Comparison of ENCODE assay signal across 8 cellular contexts in genomic region chr3:179323197-179323901, GRCh38. TPM values are rescaled to one million over a fixed set of nuclear protein-coding genes. Genes with fewer than 3 reads are reported as not detected.
DNase-seq lines count a peak whose midpoint lies in the region; ATAC-seq and TF ChIP-seq lines count a peak whose summit lies in the region.

No MANE protein-coding gene starts in this region.

- peak overlapping the region; percentile 92 to 98 (median 96) for H3K27ac Mint-ChIP-seq in naive B cell

- H3K4me3 ChIP-seq in HL-60 (replicated peaks; ENCODE audit: insufficient read depth, low read length) (peak overlapping the region; percentile 76), PC-3 (ENCODE audit: low read length) (peak overlapping the region; percentile 82)

- peaks cover 24% of the 10 kb centered on the region; the same call in 1 of the 2 replicates for H3K4me1 ChIP-seq in PC-3 (ENCODE audit: insufficient read depth, low read length)

- no peaks in the 10 kb centered on the region for H3K9me3 ChIP-seq in PC-3 (ENCODE audit: low read length)

- POLR2A ChIA-PET in PC-3 (lab: Charles Lee; ENCODE audit: unreplicated experiment), result no interaction called here

- peak overlapping the region; percentile 93 for H3K9ac ChIP-seq in PC-3 (ENCODE audit: low read length)

- TF ChIP-seq CTCF in GM20000 (IDR thresholded peaks at IDR 0.05; ENCODE audit: extremely low read depth, missing control alignments) (no peak), HL-60 (IDR thresholded peaks at IDR 0.05; ENCODE audit: insufficient read depth, low read length) (no peak), PC-3 (conservative IDR thresholded peaks at IDR 0.05; ENCODE audit: low read depth, low read length) (no peak)

- no peaks in the 10 kb centered on the region for H3K9me3 Mint-ChIP-seq in naive B cell

- peak overlapping the region; percentile 87 to 95 (median 92) for H3K4me3 Mint-ChIP-seq in naive B cell

- H3K36me3 ChIP-seq in PC-3 (ENCODE audit: low read depth, low read length), result peaks cover 13% of the 10 kb centered on the region

- peaks cover 0 to 4% of the 10 kb centered on the region in 2 donors for H3K36me3 Mint-ChIP-seq in naive B cell

- peak overlapping the region; percentile 82 for H3K4me2 ChIP-seq in PC-3 (ENCODE audit: low read length)

- intact Hi-C loops in PC-3 (cut with micrococcal nuclease), result loop anchor here (5.0 kb wide), 1 partner anchor 886 kb away; no protein-coding TSS in a partner anchor

- H3K27me3 ChIP-seq in HL-60 (ENCODE audit: insufficient read depth, poor library complexity, severe bottlenecking) (no peaks in the 10 kb centered on the region), PC-3 (ENCODE audit: low read length) (no peaks in the 10 kb centered on the region)

- H3K27ac ChIP-seq in HL-60 (replicated peaks) (peak overlapping the region; percentile 97), PC-3 (ENCODE audit: low read length) (peak overlapping the region; percentile 68)

- H3K9me2 ChIP-seq in PC-3 (replicated peaks; ENCODE audit: low read length), result no peaks in the 10 kb centered on the region

- no peaks in the 10 kb centered on the region for H3F3A ChIP-seq in PC-3 (ENCODE audit: low read length, unreplicated experiment)

- H2AFZ ChIP-seq in PC-3 (ENCODE audit: low read length), result peak overlapping the region; percentile 93

- ATAC-seq in PC-3 (peak; percentile 44), naive B cell (ENCODE audit: low read depth in 2 of 2) (peak; percentile 51 to 57)

- DNase-seq in COLO829 (ENCODE audit: low spot score) (peak; percentile 81), GM20000 (ENCODE audit: low spot score) (peak; percentile 82), HL-60 (ENCODE audit: low read depth in 1 of 2, low spot score in 1 of 2) (peak in 1 of 2 experiments; percentile 66), PC-3 (peak; percentile 54), activated T-helper 1 cell treated with Interleukin-2 at 50 U/mL for 16 hours (ENCODE audit: low read depth) (peak; percentile 40), fibroblast of gingiva (ENCODE audit: low read depth) (peak; percentile 88), naive B cell (peak; percentile 65)
- peak; percentile 46 for DNase-seq in stimulated activated naive CD4-positive, alpha-beta T cell treated with Interleukin-2 at 50 U/mL for 16 hours (lab: John Stamatoyannopoulos, UW)

- H3K27me3 Mint-ChIP-seq in naive B cell, result no peaks in the 10 kb centered on the region

- no TSS peak for BruUV-seq in PC-3 (replicated peaks; lab: Mats Ljungman, UMichigan)

- peaks cover 30 to 40% (median 38%) of the 10 kb centered on the region in 3 donors for H3K4me1 Mint-ChIP-seq in naive B cell

- CTCF ChIA-PET in PC-3 (lab: Charles Lee), result interaction anchor here (0.6 kb wide), 1 partner anchor 259 kb away, joined by 3 read pairs; no protein-coding TSS in a partner anchor

- peaks cover 11% of the 10 kb centered on the region for H4K20me1 ChIP-seq in PC-3 (ENCODE audit: low read length)

- peaks cover 58% of the 10 kb centered on the region for H3K79me2 ChIP-seq in PC-3 (ENCODE audit: low read length)

RNA-seq across cellular contexts. Expression of gene ZNF639, which starts 0.5 kb away (rescaled TPM):
- 52.5 and 60.4 TPM in 2 replicates for total RNA-seq in PC-3 (2014; rRNA removed)
- 10 to 100 TPM; 51.3 to 93.5 (median 57.5) TPM for polyA plus RNA-seq in naive B cell (ENCODE audit: low read depth in 6 of 6)

RNA-seq across cellular contexts. Expression of gene MFN1, which starts 24.2 kb away (rescaled TPM):
- total RNA-seq in PC-3 (2014; rRNA removed), result 41.2 and 42.8 TPM in 2 replicates
- 10 to 100 TPM; 18.2 to 41.4 (median 31.2) TPM for polyA plus RNA-seq in naive B cell (ENCODE audit: low read depth in 6 of 6)
